30 cellular contexts compared by ENCODE assay signal in the genomic region with DNA sequence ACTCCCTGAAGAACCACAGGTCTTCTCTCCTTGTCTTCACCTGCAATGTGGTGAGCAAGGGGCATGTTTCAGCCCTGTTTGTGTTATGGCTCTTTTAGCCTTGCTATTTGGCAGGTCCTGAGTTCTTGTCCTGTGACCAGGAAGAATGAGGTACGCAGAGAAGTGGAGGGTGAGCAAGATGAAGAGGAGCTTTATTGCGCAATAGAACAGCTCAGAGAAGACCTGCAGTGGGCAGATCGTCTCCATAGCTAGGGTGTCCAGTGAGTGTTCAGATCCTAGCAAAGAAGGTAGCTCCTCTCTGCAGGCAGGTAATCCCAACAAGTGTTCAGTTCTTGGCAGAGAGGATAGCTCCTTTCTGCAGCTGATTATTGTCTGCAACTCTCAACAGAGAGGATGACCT.
"Had no signal": no experiment of that assay in that cellular context is flagged by ENCODE, and none has a peak within 500 bp of the region (broad histone marks: within the 10 kb centered on the region; RNA-seq: fewer than 3 reads in every experiment).

No MANE protein-coding gene starts in this region.

- H3K4me3 ChIP-seq: neural progenitor cell, ovary, psoas muscle, skin epidermis, smooth muscle cell, spleen, stomach, thoracic aorta, thyroid gland, tibial nerve, upper lobe of left lung, vagina had no signal

- H3K4me1 ChIP-seq: neural progenitor cell, parathyroid adenoma, psoas muscle, spleen, stomach, thyroid gland, tibial nerve, upper lobe of left lung, vagina had no signal

- H3K4me2 ChIP-seq: neural progenitor cell, smooth muscle cell had no signal

- H3K9ac ChIP-seq: neural progenitor cell, parathyroid adenoma had no signal

- H3K9me3 ChIP-seq: ovary, thoracic aorta, thyroid gland, tibial nerve, vagina had no signal

- ATAC-seq: naive thymus-derived CD4-positive, alpha-beta T cell; natural killer cell; psoas muscle; right cardiac atrium; sciatic nerve; stimulated activated memory B cell treated with anti-CD40 and anti-IgM and Interleukin-4, amounts not matched to agents 10 μg/mL and 1 μg/mL and 100 μg/mL, for 72 hours had no signal

- H3K79me2 ChIP-seq: parathyroid adenoma had no signal

- FAIRE-seq: urothelium cell line had no signal

- H3K36me3 ChIP-seq: neural progenitor cell, ovary, spleen, stomach, thoracic aorta, thyroid gland, tibial nerve, upper lobe of left lung, vagina had no signal

- H3K27me3 Mint-ChIP-seq: naive thymus-derived CD4-positive, alpha-beta T cell; progenitor cell of endocrine pancreas; stimulated activated memory B cell treated with anti-CD40 and anti-IgM and Interleukin-4, amounts not matched to agents 10 μg/mL and 1 μg/mL and 100 μg/mL, for 72 hours; stimulated activated naive CD8-positive, alpha-beta T cell treated with anti-CD3 and anti-CD28 coated beads, Interleukin-15, Interleukin-2, amounts not matched to agents 100 ng/mL and 50 ng/mL, for 24 hours had no signal

- H3K27ac ChIP-seq: neural progenitor cell, ovary, parathyroid adenoma, psoas muscle, skin epidermis, spleen, stomach, thoracic aorta, thyroid gland, tibial nerve, upper lobe of left lung, vagina had no signal

- H3K4me3 Mint-ChIP-seq: naive thymus-derived CD4-positive, alpha-beta T cell; natural killer cell; nephron; neural progenitor cell; stimulated activated memory B cell treated with anti-CD40 and anti-IgM and Interleukin-4, amounts not matched to agents 10 μg/mL and 1 μg/mL and 100 μg/mL, for 72 hours; stimulated activated naive CD8-positive, alpha-beta T cell treated with anti-CD3 and anti-CD28 coated beads, Interleukin-15, Interleukin-2, amounts not matched to agents 100 ng/mL and 50 ng/mL, for 24 hours had no signal

- H3K4me1 Mint-ChIP-seq: naive thymus-derived CD4-positive, alpha-beta T cell; natural killer cell; nephron; neural progenitor cell; stimulated activated memory B cell treated with anti-CD40 and anti-IgM and Interleukin-4, amounts not matched to agents 10 μg/mL and 1 μg/mL and 100 μg/mL, for 72 hours had no signal

- H2AFZ ChIP-seq: neural progenitor cell, parathyroid adenoma had no signal

- H3K9me3 Mint-ChIP-seq: stimulated activated memory B cell treated with anti-CD40 and anti-IgM and Interleukin-4, amounts not matched to agents 10 μg/mL and 1 μg/mL and 100 μg/mL, for 72 hours; stimulated activated naive CD8-positive, alpha-beta T cell treated with anti-CD3 and anti-CD28 coated beads, Interleukin-15, Interleukin-2, amounts not matched to agents 100 ng/mL and 50 ng/mL, for 24 hours had no signal

- DNase-seq: naive thymus-derived CD4-positive, alpha-beta T cell; natural killer cell; occipital lobe; ovary; posterior cingulate gyrus; psoas muscle; right cardiac atrium; spleen; stimulated activated CD4-positive, alpha-beta T cell treated with anti-CD3 and anti-CD28 coated beads, Interleukin-12 subunit alpha, Interleukin-12 subunit beta, amount 100 ng/mL, for 4 hours; stimulated activated CD4-positive, alpha-beta T cell treated with anti-CD3 and anti-CD28 coated beads, Interleukin-1b, Interleukin-23, amount 100 ng/mL, for 48 hours; stimulated activated CD4-positive, alpha-beta T cell treated with anti-CD3 and anti-CD28 coated beads, Interleukin-4, amount 100 ng/mL, for 1 hour; stimulated activated CD4-positive, alpha-beta T cell treated with anti-CD3 and anti-CD28 coated beads, Interleukin-4, amount 100 ng/mL, for 4 hours; stimulated activated CD8-positive, alpha-beta memory T cell treated with anti-CD3 and anti-CD28 coated beads, Interleukin-4, amount 100 ng/mL, for 48 hours; stimulated activated naive CD4-positive, alpha-beta T cell; stomach; thyroid gland; upper lobe of left lung had no signal

- H3K27me3 ChIP-seq: neural progenitor cell, ovary, spleen, stomach, thyroid gland, tibial nerve, upper lobe of left lung, vagina had no signal

- H3K36me3 Mint-ChIP-seq: naive thymus-derived CD4-positive, alpha-beta T cell; natural killer cell; neural progenitor cell; stimulated activated memory B cell treated with anti-CD40 and anti-IgM and Interleukin-4, amounts not matched to agents 10 μg/mL and 1 μg/mL and 100 μg/mL, for 72 hours had no signal

- H3K27ac Mint-ChIP-seq: naive thymus-derived CD4-positive, alpha-beta T cell; natural killer cell; nephron; neural progenitor cell; progenitor cell of endocrine pancreas; stimulated activated memory B cell treated with anti-CD40 and anti-IgM and Interleukin-4, amounts not matched to agents 10 μg/mL and 1 μg/mL and 100 μg/mL, for 72 hours; stimulated activated naive CD8-positive, alpha-beta T cell treated with anti-CD3 and anti-CD28 coated beads, Interleukin-15, Interleukin-2, amounts not matched to agents 100 ng/mL and 50 ng/mL, for 24 hours had no signal
